8 cellular contexts compared by ENCODE assay signal in the genomic region with DNA sequence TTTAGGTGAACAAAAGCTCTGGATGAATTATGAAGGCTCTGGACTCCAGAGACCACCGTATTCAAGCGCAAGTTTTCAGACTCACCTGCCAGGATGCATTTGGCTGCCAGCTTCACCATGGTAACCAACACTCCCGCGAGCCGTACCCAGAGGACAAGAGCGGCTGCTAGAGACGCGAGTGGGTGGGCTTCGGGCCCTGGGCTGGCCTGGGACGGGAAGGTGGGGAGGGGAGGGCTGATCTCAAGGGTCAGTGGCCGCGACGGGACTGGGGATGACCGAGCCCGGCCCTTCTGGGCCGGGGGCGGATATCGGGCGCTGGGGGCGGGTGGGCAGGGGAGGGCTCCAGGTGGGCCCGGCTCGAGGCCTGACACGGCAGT. TPM values are rescaled to one million over a fixed set of nuclear protein-coding genes. Genes with fewer than 3 reads are reported as not detected.
DNase-seq lines count a peak whose midpoint lies in the region; TF ChIP-seq lines count a peak whose summit lies in the region.

No MANE protein-coding gene starts in this region.

- H3K27me3 ChIP-seq in MM.1S (replicated peaks; ENCODE audit: insufficient read depth, low read length) (no peaks in the 10 kb centered on the region), esophagus squamous epithelium (no peaks in the 10 kb centered on the region), neuron (ENCODE audit: insufficient read depth, low read length) (no peaks in the 10 kb centered on the region)

- no peaks in the 10 kb centered on the region for H3K9me2 ChIP-seq in MM.1S (replicated peaks; ENCODE audit: insufficient read depth, low read length)

- TF ChIP-seq POLR2A in esophagus squamous epithelium (IDR thresholded peaks at IDR 0.05), result no peak

- H3K27ac ChIP-seq in MM.1S (ENCODE audit: low read length) (peak overlapping the region; percentile 7; the same call in 1 of the 2 replicates), esophagus squamous epithelium (peak overlapping the region; percentile 86 to 93 (median 92)), urinary bladder (ENCODE audit: low read depth) (no peak overlapping the region)

- H3K9me3 ChIP-seq in MM.1S (replicated peaks; ENCODE audit: insufficient read depth, low read length) (no peaks in the 10 kb centered on the region), esophagus squamous epithelium (no peaks in the 10 kb centered on the region), neuron (ENCODE audit: low read length) (peaks cover 8% of the 10 kb centered on the region)

- peak; percentile 76 for DNase-seq in activated effector memory CD4-positive, alpha-beta T cell treated with anti-CD3 and anti-CD28 coated beads, Interleukin-2, amount 50 U/mL, for 16 hours
- DNase-seq in activated effector memory CD4-positive, alpha-beta T cell treated with Interleukin-2 at 50 U/mL for 16 hours, result no peak
- peak; percentile 33 for DNase-seq in MM.1S
- peak; percentile 15 for DNase-seq in activated T-cell treated with anti-CD3 and anti-CD28 coated beads for 4 hours
- DNase-seq in esophagus squamous epithelium (lab: John Stamatoyannopoulos, UW), result no peak
- no peak for DNase-seq in GDM1 (lab: John Stamatoyannopoulos, UW)

- H3K4me3 ChIP-seq in MM.1S (ENCODE audit: low read length) (peak overlapping the region; percentile 91), esophagus squamous epithelium (peak overlapping the region; percentile 86 to 97 (median 90)), neuron (ENCODE audit: low read length) (peak overlapping the region; percentile 84), urinary bladder (ENCODE audit: low read depth, low read length) (peak overlapping the region; percentile 82)

- H4K20me1 ChIP-seq in MM.1S (ENCODE audit: insufficient read depth, low read length), result no peaks in the 10 kb centered on the region

- H3F3A ChIP-seq in MM.1S (ENCODE audit: insufficient read depth, low read length), result no peaks in the 10 kb centered on the region

- H3K79me2 ChIP-seq in MM.1S (ENCODE audit: low read length), result no peaks in the 10 kb centered on the region; the same call in 1 of the 2 replicates

- intact Hi-C loops in esophagus squamous epithelium (cut with DNase I), result no loop called here

- H3K9ac ChIP-seq in MM.1S (ENCODE audit: low read length), result peak overlapping the region; percentile 74

- H3K36me3 ChIP-seq in MM.1S (replicated peaks; ENCODE audit: insufficient read depth, low read length), result no peaks in the 10 kb centered on the region
- peaks cover 0 to 5% (median 0%) of the 10 kb centered on the region in 3 donors for H3K36me3 ChIP-seq in esophagus squamous epithelium
- no peaks in the 10 kb centered on the region for H3K36me3 ChIP-seq in neuron (ENCODE audit: insufficient read depth, low read length)
- H3K36me3 ChIP-seq in urinary bladder (ENCODE audit: insufficient read depth), result no peaks in the 10 kb centered on the region

- peak overlapping the region; percentile 88 for H2AFZ ChIP-seq in MM.1S (ENCODE audit: low read length)
- no peak overlapping the region for H2AFZ ChIP-seq in neuron (ENCODE audit: low read depth, low read length)

- H3K4me1 ChIP-seq in MM.1S (ENCODE audit: low read length), result peaks cover 11% of the 10 kb centered on the region
- H3K4me1 ChIP-seq in esophagus squamous epithelium, result peaks cover 4 to 19% (median 7%) of the 10 kb centered on the region in 3 donors
- H3K4me1 ChIP-seq in neuron (ENCODE audit: insufficient read depth, low read length), result peaks cover 12% of the 10 kb centered on the region
- no peaks in the 10 kb centered on the region for H3K4me1 ChIP-seq in urinary bladder (ENCODE audit: insufficient read depth)

- TF ChIP-seq CTCF in MM.1S (IDR thresholded peaks at IDR 0.05; ENCODE audit: low read length) (no peak), esophagus squamous epithelium (IDR thresholded peaks at IDR 0.05) (no peak)

- WGBS in esophagus squamous epithelium, 2 donors, result 0% methylated on average over 2 to 6 of the region's 23 CpGs
- under 1% methylated on average over 23 of the region's 23 CpGs for WGBS in urinary bladder

- peak overlapping the region; percentile 96 for H3K4me2 ChIP-seq in MM.1S (ENCODE audit: low read depth, low read length)

RNA-seq across cellular contexts. Expression of gene IFT27, which starts 0.3 kb away (rescaled TPM):
- total RNA-seq in esophagus squamous epithelium, result 1 to 10 TPM; 6.1 to 9.5 (median 8.1) TPM
- total RNA-seq in urinary bladder, result 20.2 TPM
- 27.2 TPM for polyA plus RNA-seq in urinary bladder

RNA-seq across cellular contexts. Expression of gene PVALB, which starts 41.3 kb away (rescaled TPM):
- total RNA-seq in esophagus squamous epithelium (not detected), urinary bladder (2.2 TPM)
- polyA plus RNA-seq in urinary bladder, result 2.7 TPM

Comparison
In these comparisons a context has a peak if more than half of its experiments do, and no peak if none do; other contexts are left out.
1. DNase-seq: peak in activated effector memory CD4-positive, alpha-beta T cell treated with anti-CD3 and anti-CD28 coated beads, Interleukin-2, amount 50 U/mL, for 16 hours (single experiment), MM.1S (single experiment) and activated T-cell treated with anti-CD3 and anti-CD28 coated beads for 4 hours (single experiment); none in activated effector memory CD4-positive, alpha-beta T cell treated with Interleukin-2 at 50 U/mL for 16 hours (single experiment), esophagus squamous epithelium (single experiment) and GDM1 (single experiment).
2. Peak in every context shown above with its lines, with median percentiles within 50 percentile points of each other: H3K4me3 ChIP-seq.